Comparison of ENCODE assay signal across 35 cellular contexts in the genomic region with DNA sequence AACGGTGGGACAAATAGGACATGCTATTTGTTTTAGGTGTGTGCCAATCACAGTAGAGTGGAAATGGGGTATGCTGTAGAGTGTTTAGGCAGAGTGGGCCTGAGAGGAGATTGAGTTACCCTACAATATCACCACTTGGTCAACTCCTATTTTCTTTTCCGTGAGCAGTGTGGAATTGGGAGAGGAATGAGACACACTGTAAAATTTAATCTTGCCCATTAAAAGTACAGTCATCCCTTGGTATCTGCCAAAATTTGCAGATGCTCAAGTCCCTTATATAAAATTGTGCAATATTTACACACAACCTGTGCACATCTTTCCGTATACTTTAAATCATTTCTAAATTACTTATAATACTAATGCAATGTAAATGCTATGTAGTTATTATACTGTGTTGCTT.
"Had no signal": no experiment of that assay in that cellular context is flagged by ENCODE, and none has a peak within 500 bp of the region (broad histone marks: within the 10 kb centered on the region; RNA-seq: fewer than 3 reads in every experiment).

No MANE protein-coding gene starts in this region.

- ATAC-seq: activated CD4-positive, CD25-positive, alpha-beta regulatory T cell treated with anti-CD3 and anti-CD28 coated beads, Interleukin-2, amount 50 U/mL, for 24 hours; activated naive CD8-positive, alpha-beta T cell treated with anti-CD3 and anti-CD28 coated beads, Interleukin-2, amount 50 U/mL, for 24 hours; body of pancreas; effector memory CD8-positive, alpha-beta T cell; foreskin keratinocyte; gastrocnemius medialis; heart left ventricle had no signal

- H3K4me1 Mint-ChIP-seq: activated B cell treated with CpG ODN at 0.5 μM for 24 hours had no signal

- H3K9me3 Mint-ChIP-seq: activated B cell treated with CpG ODN at 0.5 μM for 24 hours; activated CD4-positive, alpha-beta memory T cell treated with anti-CD3 and anti-CD28 coated beads for 36 hours; activated naive CD4-positive, alpha-beta T cell treated with anti-CD3 and anti-CD28 coated beads for 36 hours; activated naive CD4-positive, alpha-beta T cell treated with anti-CD3 and anti-CD28 coated beads, Interleukin-2, amount 50 U/mL, for 24 hours; activated naive CD8-positive, alpha-beta T cell treated with anti-CD3 and anti-CD28 coated beads for 36 hours; activated naive CD8-positive, alpha-beta T cell treated with anti-CD3 and anti-CD28 coated beads, Interleukin-2, amount 50 U/mL, for 24 hours; activated T-helper 1 cell treated with anti-CD3 and anti-CD28 coated beads, Interleukin-12 subunit alpha, Interleukin-12 subunit beta, Interleukin-2, Interleukin-4 antibody, amounts not matched to agents 30 ng/mL and 10 ng/mL and 1 ng/mL, durations not matched to agents 14 hours and 24 hours and 36 hours; activated T-helper 2 cell treated with anti-CD3 and anti-CD28 coated beads, Interferon-gamma antibody, Interleukin-2, Interleukin-4, amounts not matched to agents 10 μg/mL and 5 μg/mL and 100 μg/mL, durations not matched to agents 14 hours and 24 hours and 36 hours; effector memory CD8-positive, alpha-beta T cell; T-helper 2 cell treated with Interferon-gamma antibody and Interleukin-4, amounts not matched to agents 5 μg/mL and 100 μg/mL, for 36 hours had no signal

- H3K27me3 ChIP-seq: adrenal gland, body of pancreas, esophagus muscularis mucosa, foreskin keratinocyte, gastrocnemius medialis, heart left ventricle had no signal

- H3K27ac Mint-ChIP-seq: activated B cell treated with CpG ODN at 0.5 μM for 24 hours; activated CD4-positive, alpha-beta memory T cell treated with anti-CD3 and anti-CD28 coated beads for 36 hours; activated CD8-positive, alpha-beta memory T cell treated with anti-CD3 and anti-CD28 coated beads, Interleukin-2, amount 10 ng/mL, durations not matched to agents 7 days and 5 days; activated CD8-positive, alpha-beta T cell treated with anti-CD3 and anti-CD28 coated beads, Interleukin-2, amount 10 ng/mL, durations not matched to agents 7 days and 5 days; activated naive CD4-positive, alpha-beta T cell treated with anti-CD3 and anti-CD28 coated beads for 36 hours; activated naive CD4-positive, alpha-beta T cell treated with anti-CD3 and anti-CD28 coated beads, Interleukin-2, amount 50 U/mL, for 24 hours; activated naive CD8-positive, alpha-beta T cell treated with anti-CD3 and anti-CD28 coated beads for 36 hours; activated naive CD8-positive, alpha-beta T cell treated with anti-CD3 and anti-CD28 coated beads, Interleukin-2, amount 50 U/mL, for 24 hours; activated T-helper 1 cell treated with anti-CD3 and anti-CD28 coated beads, Interleukin-12 subunit alpha, Interleukin-12 subunit beta, Interleukin-2, Interleukin-4 antibody, amounts not matched to agents 30 ng/mL and 10 ng/mL and 1 ng/mL, durations not matched to agents 14 hours and 24 hours and 36 hours; activated T-helper 2 cell treated with anti-CD3 and anti-CD28 coated beads, Interferon-gamma antibody, Interleukin-2, Interleukin-4, amounts not matched to agents 10 μg/mL and 5 μg/mL and 100 μg/mL, durations not matched to agents 14 hours and 24 hours and 36 hours; effector memory CD8-positive, alpha-beta T cell; T-helper 2 cell treated with Interferon-gamma antibody and Interleukin-4, amounts not matched to agents 5 μg/mL and 100 μg/mL, for 36 hours had no signal

- H3K4me1 ChIP-seq: adrenal gland, body of pancreas, esophagus muscularis mucosa, foreskin keratinocyte, gastrocnemius medialis had no signal

- H3K27me3 Mint-ChIP-seq: activated B cell treated with CpG ODN at 0.5 μM for 24 hours; activated CD4-positive, alpha-beta memory T cell treated with anti-CD3 and anti-CD28 coated beads for 36 hours; activated CD8-positive, alpha-beta memory T cell treated with anti-CD3 and anti-CD28 coated beads, Interleukin-2, amount 10 ng/mL, durations not matched to agents 7 days and 5 days; activated naive CD4-positive, alpha-beta T cell treated with anti-CD3 and anti-CD28 coated beads, Interleukin-2, amount 50 U/mL, for 24 hours; activated naive CD8-positive, alpha-beta T cell treated with anti-CD3 and anti-CD28 coated beads for 36 hours; activated naive CD8-positive, alpha-beta T cell treated with anti-CD3 and anti-CD28 coated beads, Interleukin-2, amount 50 U/mL, for 24 hours; effector memory CD8-positive, alpha-beta T cell had no signal

- H3K9me3 ChIP-seq: adrenal gland, body of pancreas, esophagus muscularis mucosa, gastrocnemius medialis, heart left ventricle had no signal

- H3K27ac ChIP-seq: adrenal gland, body of pancreas, esophagus muscularis mucosa, foreskin keratinocyte, gastrocnemius medialis, heart left ventricle, WERI-Rb-1 had no signal

- H3K4me3 ChIP-seq: adrenal gland, body of pancreas, esophagus muscularis mucosa, gastrocnemius medialis, heart left ventricle had no signal

- DNase-seq: activated B cell treated with CpG ODN at 0.5 μM for 24 hours; activated CD4-positive, alpha-beta memory T cell treated with anti-CD3 and anti-CD28 coated beads for 36 hours; activated CD4-positive, alpha-beta T cell treated with anti-CD3 and anti-CD28 coated beads for 48 hours; activated CD8-positive, alpha-beta memory T cell treated with anti-CD3 and anti-CD28 coated beads, Interleukin-2, amount 10 ng/mL, durations not matched to agents 7 days and 5 days; activated CD8-positive, alpha-beta memory T cell treated with anti-CD3 and anti-CD28 coated beads, Interleukin-2, amount 50 U/mL, for 4 hours; activated CD8-positive, alpha-beta T cell treated with anti-CD3 and anti-CD28 coated beads, Interleukin-2, amount 10 ng/mL, durations not matched to agents 7 days and 5 days; activated effector memory CD4-positive, alpha-beta T cell treated with anti-CD3 and anti-CD28 coated beads, Interleukin-2, amount 50 U/mL, for 16 hours; activated naive CD4-positive, alpha-beta T cell treated with anti-CD3 and anti-CD28 coated beads for 36 hours; activated naive CD8-positive, alpha-beta T cell treated with anti-CD3 and anti-CD28 coated beads for 36 hours; activated naive CD8-positive, alpha-beta T cell treated with anti-CD3 and anti-CD28 coated beads, Interleukin-2, amount 50 U/mL, for 24 hours; activated T-cell treated with anti-CD3 and anti-CD28 coated beads, Interleukin-2, amount 50 U/mL, for 1 hour; activated T-cell treated with anti-CD3 and anti-CD28 coated beads, Interleukin-2, amount 50 U/mL, for 48 hours; adrenal gland; amygdala; aorta; body of pancreas; caudate nucleus; cortex of kidney; dermis blood vessel endothelial cell; effector CD4-positive, alpha-beta T cell; effector memory CD8-positive, alpha-beta T cell; erythroblast; foreskin keratinocyte; gastrocnemius medialis; glutamatergic neuron; heart left ventricle; T1000; WERI-Rb-1 had no signal

- FAIRE-seq: colon had no signal

- H3K36me3 ChIP-seq: adrenal gland, esophagus muscularis mucosa, gastrocnemius medialis, heart left ventricle, WERI-Rb-1 had no signal

- H3K36me3 Mint-ChIP-seq: activated CD4-positive, alpha-beta memory T cell treated with anti-CD3 and anti-CD28 coated beads for 36 hours; activated CD8-positive, alpha-beta memory T cell treated with anti-CD3 and anti-CD28 coated beads, Interleukin-2, amount 10 ng/mL, durations not matched to agents 7 days and 5 days; activated naive CD4-positive, alpha-beta T cell treated with anti-CD3 and anti-CD28 coated beads, Interleukin-2, amount 50 U/mL, for 24 hours; activated naive CD8-positive, alpha-beta T cell treated with anti-CD3 and anti-CD28 coated beads for 36 hours had no signal

- H3K4me3 Mint-ChIP-seq: activated B cell treated with CpG ODN at 0.5 μM for 24 hours; activated CD4-positive, alpha-beta memory T cell treated with anti-CD3 and anti-CD28 coated beads for 36 hours; activated CD8-positive, alpha-beta memory T cell treated with anti-CD3 and anti-CD28 coated beads, Interleukin-2, amount 10 ng/mL, durations not matched to agents 7 days and 5 days; activated CD8-positive, alpha-beta T cell treated with anti-CD3 and anti-CD28 coated beads, Interleukin-2, amount 10 ng/mL, durations not matched to agents 7 days and 5 days; activated naive CD4-positive, alpha-beta T cell treated with anti-CD3 and anti-CD28 coated beads for 36 hours; activated naive CD4-positive, alpha-beta T cell treated with anti-CD3 and anti-CD28 coated beads, Interleukin-2, amount 50 U/mL, for 24 hours; activated naive CD8-positive, alpha-beta T cell treated with anti-CD3 and anti-CD28 coated beads for 36 hours; activated naive CD8-positive, alpha-beta T cell treated with anti-CD3 and anti-CD28 coated beads, Interleukin-2, amount 50 U/mL, for 24 hours; activated T-helper 1 cell treated with anti-CD3 and anti-CD28 coated beads, Interleukin-12 subunit alpha, Interleukin-12 subunit beta, Interleukin-2, Interleukin-4 antibody, amounts not matched to agents 30 ng/mL and 10 ng/mL and 1 ng/mL, durations not matched to agents 14 hours and 24 hours and 36 hours; effector memory CD8-positive, alpha-beta T cell; T-helper 2 cell treated with Interferon-gamma antibody and Interleukin-4, amounts not matched to agents 5 μg/mL and 100 μg/mL, for 36 hours had no signal
